In genomic region chr1:1014896-1015681, GRCh38 we compare ENCODE assay signal across 8 cellular contexts. TPM values are rescaled to one million over a fixed set of nuclear protein-coding genes. Genes with fewer than 3 reads are reported as not detected.
DNase-seq lines count a peak whose midpoint lies in the region; ATAC-seq and TF ChIP-seq lines count a peak whose summit lies in the region.

No MANE protein-coding gene starts in this region.

- H3K4me3 ChIP-seq in SJSA1 (peak overlapping the region; percentile 49), gastroesophageal sphincter (peak overlapping the region in 1 of 2 donors; percentile 57)

- H3K36me3 ChIP-seq in SJSA1 = peaks cover 15% of the 10 kb centered on the region
- no peaks in the 10 kb centered on the region for H3K36me3 ChIP-seq in gastroesophageal sphincter

- H3K27ac Mint-ChIP-seq in activated naive CD4-positive, alpha-beta T cell treated with anti-CD3 and anti-CD28 coated beads, Interleukin-2, amount 50 U/mL, for 24 hours = no peak overlapping the region
- no peak overlapping the region for H3K27ac Mint-ChIP-seq in type B pancreatic cell

- TF ChIP-seq CTCF in gastroesophageal sphincter (IDR thresholded peaks at IDR 0.05) = peak in 2 of 4 experiments; percentile 6 to 39
- peak; percentile 61 for TF ChIP-seq CTCF in type B pancreatic cell (conservative IDR thresholded peaks at IDR 0.05)

- TF ChIP-seq POLR2A in gastroesophageal sphincter (IDR thresholded peaks at IDR 0.05) = no peak

- H3K36me3 Mint-ChIP-seq in activated naive CD4-positive, alpha-beta T cell treated with anti-CD3 and anti-CD28 coated beads, Interleukin-2, amount 50 U/mL, for 24 hours = no peaks in the 10 kb centered on the region
- H3K36me3 Mint-ChIP-seq in type B pancreatic cell = no peaks in the 10 kb centered on the region

- no peaks in the 10 kb centered on the region for H3K27me3 Mint-ChIP-seq in activated naive CD4-positive, alpha-beta T cell treated with anti-CD3 and anti-CD28 coated beads, Interleukin-2, amount 50 U/mL, for 24 hours
- no peaks in the 10 kb centered on the region for H3K27me3 Mint-ChIP-seq in type B pancreatic cell

- H3K27ac ChIP-seq in SJSA1 (peak overlapping the region; percentile 66), gastroesophageal sphincter (peak overlapping the region in 3 of 4 donors; percentile 91 to 93 (median 91))

- ATAC-seq in gastroesophageal sphincter (no peak), GM21825 (IDR thresholded peaks at IDR 0.05; ENCODE audit: unreplicated experiment) (no peak)

- no peaks in the 10 kb centered on the region for H3K9me3 Mint-ChIP-seq in activated naive CD4-positive, alpha-beta T cell treated with anti-CD3 and anti-CD28 coated beads, Interleukin-2, amount 50 U/mL, for 24 hours
- H3K9me3 Mint-ChIP-seq in type B pancreatic cell = no peaks in the 10 kb centered on the region

- H3K4me3 Mint-ChIP-seq in activated naive CD4-positive, alpha-beta T cell treated with anti-CD3 and anti-CD28 coated beads, Interleukin-2, amount 50 U/mL, for 24 hours = peak overlapping the region; percentile 90
- no peak overlapping the region for H3K4me3 Mint-ChIP-seq in type B pancreatic cell

- TF ChIP-seq EP300 in gastroesophageal sphincter (IDR thresholded peaks at IDR 0.05) = no peak

- H3K27me3 ChIP-seq in SJSA1 (replicated peaks) = no peaks in the 10 kb centered on the region
- H3K27me3 ChIP-seq in gastroesophageal sphincter = no peaks in the 10 kb centered on the region

- H3K9me3 ChIP-seq in SJSA1 (replicated peaks) (no peaks in the 10 kb centered on the region), gastroesophageal sphincter (no peaks in the 10 kb centered on the region)

- WGBS in gastroesophageal sphincter (ENCODE audit: low coverage in 1 of 2), 2 donors = 52 to 100% methylated on average over 2 to 3 of the region's 18 CpGs

- H3K4me1 Mint-ChIP-seq in activated naive CD4-positive, alpha-beta T cell treated with anti-CD3 and anti-CD28 coated beads, Interleukin-2, amount 50 U/mL, for 24 hours = peaks cover 32% of the 10 kb centered on the region
- peaks cover 19% of the 10 kb centered on the region for H3K4me1 Mint-ChIP-seq in type B pancreatic cell (ENCODE audit: unreplicated experiment)

- H3K4me1 ChIP-seq in SJSA1 (replicated peaks) (peaks cover 26% of the 10 kb centered on the region), gastroesophageal sphincter (peaks cover 0 to 34% (median 8%) of the 10 kb centered on the region in 3 donors)

- no peak for DNase-seq in activated naive CD4-positive, alpha-beta T cell (lab: John Stamatoyannopoulos, UW)
- DNase-seq in SJSA1 (ENCODE audit: low read depth in 1 of 2, low spot score in 2 of 2) (no peak), type B pancreatic cell (ENCODE audit: extremely low spot score, unreplicated experiment) (no peak), inferior parietal cortex (ENCODE audit: extremely low spot score) (no peak), DMS153 (lab: John Stamatoyannopoulos, UW) (no peak)

RNA-seq across cellular contexts. Expression of gene ISG15, which starts 1.8 kb away (rescaled TPM):
- total RNA-seq in SJSA1 (2014; rRNA removed; shearing (Covaris generic)) = 201 and 353 TPM in 2 replicates
- 10 to 100 TPM; 26.9 to 56.2 (median 45.9) TPM for total RNA-seq in gastroesophageal sphincter
- 20.8 and 34.6 TPM in 2 replicates for total RNA-seq in type B pancreatic cell (ENCODE audit: low replicate concordance)

RNA-seq across cellular contexts. Expression of gene AGRN, which starts 4.8 kb away (rescaled TPM):
- 53.8 and 55.9 TPM in 2 replicates for total RNA-seq in SJSA1 (2014; rRNA removed; shearing (Covaris generic))
- 10 to 100 TPM; 18.0 to 33.6 (median 23.5) TPM for total RNA-seq in gastroesophageal sphincter
- 166 and 285 TPM in 2 replicates for total RNA-seq in type B pancreatic cell (ENCODE audit: low replicate concordance)

RNA-seq across cellular contexts. Expression of gene HES4, which starts 15.2 kb away (rescaled TPM):
- total RNA-seq in SJSA1 (2014; rRNA removed; shearing (Covaris generic)) = 55.3 and 68.7 TPM in 2 replicates
- 10 to 100 TPM; 33.6 to 77.6 (median 48.4) TPM for total RNA-seq in gastroesophageal sphincter
- 37.6 and 54.1 TPM in 2 replicates for total RNA-seq in type B pancreatic cell (ENCODE audit: low replicate concordance)

RNA-seq across cellular contexts. Expression of gene PERM1, which starts 33.2 kb away (rescaled TPM):
- total RNA-seq in SJSA1 (2014; rRNA removed; shearing (Covaris generic)) = 0.11 TPM in 1 of 2 replicates, not detected in the other
- total RNA-seq in gastroesophageal sphincter = 1 to 10 TPM in 2 of 4 donors, under 1 TPM in 1, not detected in 1; 0.39 to 1.9 (median 1.4) TPM
- 0.34 and 0.62 TPM in 2 replicates for total RNA-seq in type B pancreatic cell (ENCODE audit: low replicate concordance)

RNA-seq across cellular contexts. Expression of gene PLEKHN1, which starts 48.8 kb away (rescaled TPM):
- 0.34 TPM in 1 of 2 replicates, not detected in the other for total RNA-seq in SJSA1 (2014; rRNA removed; shearing (Covaris generic))
- total RNA-seq in gastroesophageal sphincter (1 to 10 TPM in 1 of 4 donors, under 1 TPM in 1, not detected in 2; 0.62 to 2.3 TPM), type B pancreatic cell (ENCODE audit: low replicate concordance) (6.4 and 16.7 TPM in 2 replicates)
